In genomic region chr2:161160226-161161073, GRCh38 we compare ENCODE assay signal across 7 cellular contexts.
DNase-seq lines count a peak whose midpoint lies in the region; ATAC-seq, FAIRE-seq and TF ChIP-seq lines count a peak whose summit lies in the region.

A gene with protein sequence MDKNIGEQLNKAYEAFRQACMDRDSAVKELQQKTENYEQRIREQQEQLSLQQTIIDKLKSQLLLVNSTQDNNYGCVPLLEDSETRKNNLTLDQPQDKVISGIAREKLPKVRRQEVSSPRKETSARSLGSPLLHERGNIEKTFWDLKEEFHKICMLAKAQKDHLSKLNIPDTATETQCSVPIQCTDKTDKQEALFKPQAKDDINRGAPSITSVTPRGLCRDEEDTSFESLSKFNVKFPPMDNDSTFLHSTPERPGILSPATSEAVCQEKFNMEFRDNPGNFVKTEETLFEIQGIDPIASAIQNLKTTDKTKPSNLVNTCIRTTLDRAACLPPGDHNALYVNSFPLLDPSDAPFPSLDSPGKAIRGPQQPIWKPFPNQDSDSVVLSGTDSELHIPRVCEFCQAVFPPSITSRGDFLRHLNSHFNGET (plus strand): TSS chr2:161160428. CDS start chr2:161179663, 19,235 bp downstream.

- DNase-seq in GM18507 (ENCODE audit: extremely low spot score, insufficient read length, low read depth) = peak; percentile 73
- peak; percentile 90 to 93 for DNase-seq in NCI-H2081 (lab: John Stamatoyannopoulos, UW)
- DNase-seq in T1000 (lab: John Stamatoyannopoulos, UW) = peak; percentile 82
- DNase-seq in astrocyte of the hippocampus (ENCODE audit: low read depth, low spot score) = peak; percentile 94
- DNase-seq in hippocampal formation (lab: John Stamatoyannopoulos, UW) = peak; percentile 79 to 87
- peak; percentile 71 for DNase-seq in retinal pigment epithelial cell (ENCODE audit: low read depth)

- H3K4me3 ChIP-seq in retinal pigment epithelial cell (ENCODE audit: low read length) = peak within 1 kb of the TSS; percentile 91

- peak; percentile 15 for TF ChIP-seq CTCF in retinal pigment epithelial cell (conservative IDR thresholded peaks at IDR 0.05; ENCODE audit: low read depth, low read length)

- peak; percentile 89 for ATAC-seq in HG02973 (IDR thresholded peaks at IDR 0.05; ENCODE audit: unreplicated experiment)

- peak; percentile 98 for FAIRE-seq in GM18507 (lab: Jason Lieb, UNC)

Comparison
In these comparisons a context has a peak if more than half of its experiments do, and no peak if none do; other contexts are left out.
1. Peak in every context shown above with its lines: DNase-seq, ATAC-seq and H3K4me3 ChIP-seq.